Comparison of ENCODE assay signal across 11 cellular contexts in genomic region chr6:163579880-163580295, GRCh38.
DNase-seq lines count a peak whose midpoint lies in the region; ATAC-seq and TF ChIP-seq lines count a peak whose summit lies in the region.
"Had no signal": no experiment of that assay in that cellular context is flagged by ENCODE, and none has a peak within 500 bp of the region (broad histone marks: within the 10 kb centered on the region; RNA-seq: fewer than 3 reads in every experiment).

No MANE protein-coding gene starts in this region.

- no peaks in the 10 kb centered on the region for H3K36me3 ChIP-seq in right lobe of liver
- H3K36me3 ChIP-seq: thoracic aorta had no signal

- intact Hi-C loops in dorsolateral prefrontal cortex (cut with DNase I), result loop anchor here (5.0 to 10.0 kb wide), 8 partner anchors 115 to 1345 kb away; no protein-coding TSS in a partner anchor
- intact Hi-C loops in right lobe of liver (cut with DNase I), result no loop called here
- intact Hi-C loops in activated CD4-positive, alpha-beta T cell treated with anti-CD3 and anti-CD28 coated beads, Interleukin-2, amount 10 ng/mL, durations not matched to agents 24 days and 14 days (cut with micrococcal nuclease), result loop anchor here (10.0 kb wide), 1 partner anchor 375 kb away; no protein-coding TSS in a partner anchor

- TF ChIP-seq POLR2A in right lobe of liver (IDR thresholded peaks at IDR 0.05), result no peak

- no peaks in the 10 kb centered on the region for H3K36me3 Mint-ChIP-seq in activated CD4-positive, alpha-beta T cell treated with anti-CD3 and anti-CD28 coated beads, Interleukin-2, amount 10 ng/mL, durations not matched to agents 24 days and 14 days (ENCODE audit: low read depth)

- H3K27me3 ChIP-seq in dorsolateral prefrontal cortex, result no peaks in the 10 kb centered on the region
- no peaks in the 10 kb centered on the region for H3K27me3 ChIP-seq in right lobe of liver

- H3K27ac ChIP-seq in dorsolateral prefrontal cortex (peak overlapping the region in 55 of 59 donors; percentile 10 to 86 (median 64)), right lobe of liver (no peak overlapping the region)
- H3K27ac ChIP-seq: thoracic aorta had no signal

- H3K27me3 Mint-ChIP-seq in activated CD4-positive, alpha-beta T cell treated with anti-CD3 and anti-CD28 coated beads, Interleukin-2, amount 10 ng/mL, durations not matched to agents 24 days and 14 days, result peaks cover 3% of the 10 kb centered on the region

- ATAC-seq in right lobe of liver (peak; percentile 77 to 87 (median 82)), HG02870 (IDR thresholded peaks at IDR 0.05; ENCODE audit: unreplicated experiment) (no peak)

- no peaks in the 10 kb centered on the region for H3K9me3 ChIP-seq in right lobe of liver
- H3K9me3 ChIP-seq: thoracic aorta had no signal

- no peak overlapping the region for H3K4me3 Mint-ChIP-seq in activated CD4-positive, alpha-beta T cell treated with anti-CD3 and anti-CD28 coated beads, Interleukin-2, amount 10 ng/mL, durations not matched to agents 24 days and 14 days

- H3K4me3 ChIP-seq in dorsolateral prefrontal cortex (peak overlapping the region in 3 of 59 donors; percentile 6 to 19 (median 14)), right lobe of liver (no peak overlapping the region)
- H3K4me3 ChIP-seq: thoracic aorta had no signal

- no peaks in the 10 kb centered on the region for H3K9me3 Mint-ChIP-seq in activated CD4-positive, alpha-beta T cell treated with anti-CD3 and anti-CD28 coated beads, Interleukin-2, amount 10 ng/mL, durations not matched to agents 24 days and 14 days

- DNase-seq in A172 (ENCODE audit: low spot score) (peak; percentile 5), dorsolateral prefrontal cortex (no peak), right lobe of liver (no peak), NCI-H1694 (lab: John Stamatoyannopoulos, UW) (no peak)
- no peak for DNase-seq in NK-92 treated with Interleukin-12 subunit alpha and Interleukin-12 subunit beta, amount 100 ng/mL, for 24 hours (lab: John Stamatoyannopoulos, UW)
- DNase-seq in activated CD4-positive, alpha-beta T cell treated with anti-CD3 and anti-CD28 coated beads, Interleukin-2, amount 10 ng/mL, durations not matched to agents 24 days and 14 days, result no peak
- DNase-seq: NCI-H1417 treated with DMSO at 0.1 percent for 48 hours; stimulated activated CD4-positive, alpha-beta T cell treated with anti-CD3 and anti-CD28 coated beads, Interleukin-4, amount 100 ng/mL, for 4 hours had no signal

- H3K27ac Mint-ChIP-seq in activated CD4-positive, alpha-beta T cell treated with anti-CD3 and anti-CD28 coated beads, Interleukin-2, amount 10 ng/mL, durations not matched to agents 24 days and 14 days, result no peak overlapping the region

- H3K4me1 Mint-ChIP-seq in activated CD4-positive, alpha-beta T cell treated with anti-CD3 and anti-CD28 coated beads, Interleukin-2, amount 10 ng/mL, durations not matched to agents 24 days and 14 days, result no peaks in the 10 kb centered on the region

- 14% methylated on average over 4 of the region's 4 CpGs for WGBS in right lobe of liver (ENCODE audit: insufficient coverage, low coverage, low lambda C conversion rate, missing lambda C conversion rate)

- peaks cover 0 to 16% (median 4%) of the 10 kb centered on the region in 4 donors for H3K4me1 ChIP-seq in right lobe of liver

- TF ChIP-seq CTCF in LNCAP (IDR thresholded peaks at IDR 0.05) (peak; percentile 73), dorsolateral prefrontal cortex (IDR thresholded peaks at IDR 0.05 in 54 of 56, conservative IDR thresholded peaks at IDR 0.05 in 2 of 56; ENCODE audit: low read depth in 1 of 56, partially characterized antibody in 56 of 56) (peak in 29 of 56 donors; percentile 5 to 53 (median 27)), right lobe of liver (IDR thresholded peaks at IDR 0.05) (peak; percentile 16 to 51 (median 36))

Comparison
In these comparisons a context has a peak if more than half of its experiments do, and no peak if none do; other contexts are left out.
1. H3K27ac ChIP-seq: peak in dorsolateral prefrontal cortex (55 of 59); none in right lobe of liver (0 of 3).
2. intact Hi-C loops: an anchor here in dorsolateral prefrontal cortex (5.0 to 10.0 kb wide) and activated CD4-positive, alpha-beta T cell treated with anti-CD3 and anti-CD28 coated beads, Interleukin-2, amount 10 ng/mL, durations not matched to agents 24 days and 14 days (10.0 kb wide); none called in right lobe of liver.
3. Peak in every context shown above with its lines, with median percentiles within 50 percentile points of each other: CTCF ChIP-seq.